1 cellular context compared by ENCODE assay signal in genomic region chr16:57648590-57649442, GRCh38.
TF ChIP-seq lines count a peak whose summit lies in the region.

No MANE protein-coding gene starts in this region.

TF ChIP-seq in HepG2, 621 proteins besides CTCF, POLR2A, EP300 and RAD21 (continued from another document and continues in another):
- TF ChIP-seq ZBTB25 (CRISPR knock-in tag; IDR thresholded peaks at IDR 0.05) (peak; percentile 75; the same call in 1 of the 2 replicates), NFKBIZ (CRISPR knock-in tag; IDR thresholded peaks at IDR 0.05) (peak; percentile 87), DNMT1 (CRISPR knock-in tag; IDR thresholded peaks at IDR 0.05) (0 out of 2 replicates have a peak, but pooled peaks have one; percentile 62), ZNF318 (CRISPR knock-in tag; IDR thresholded peaks at IDR 0.05) (0 out of 2 replicates have a peak, but pooled peaks have one; percentile 86), KLF16 (CRISPR knock-in tag; IDR thresholded peaks at IDR 0.05) (peak in 1 of 2 experiments; percentile 86; a peak in 2 of 4 replicates), ZBTB10 (CRISPR knock-in tag; IDR thresholded peaks at IDR 0.05; ENCODE audit: borderline replicate concordance) (no peak), ZFP91 (CRISPR knock-in tag; IDR thresholded peaks at IDR 0.05; ENCODE audit: borderline replicate concordance) (peak; percentile 87), HOMEZ (CRISPR knock-in tag; IDR thresholded peaks at IDR 0.05; ENCODE audit: low read depth) (peak; percentile 57; the same call in 1 of the 2 replicates), E2F2 (CRISPR knock-in tag; IDR thresholded peaks at IDR 0.05; ENCODE audit: borderline replicate concordance) (peak; percentile 80; the same call in 1 of the 2 replicates), SPEN (CRISPR knock-in tag; IDR thresholded peaks at IDR 0.05; ENCODE audit: low read depth) (peak; percentile 73; the same call in 1 of the 2 replicates), ARID4A (CRISPR knock-in tag; IDR thresholded peaks at IDR 0.05; ENCODE audit: borderline replicate concordance) (peak; percentile 24; the same call in 1 of the 2 replicates), ZMAT3 (CRISPR knock-in tag; conservative IDR thresholded peaks at IDR 0.05) (peak; percentile 60; the same call in 1 of the 2 replicates), ZNF891 (CRISPR knock-in tag; IDR thresholded peaks at IDR 0.05) (peak; percentile 80; the same call in 1 of the 2 replicates), KMT2B (CRISPR knock-in tag; IDR thresholded peaks at IDR 0.05) (peak; percentile 42; the same call in 1 of the 2 replicates), SKIL (CRISPR knock-in tag; IDR thresholded peaks at IDR 0.05; ENCODE audit: borderline replicate concordance) (no peak), EZH2 (conservative IDR thresholded peaks at IDR 0.05; ENCODE audit: low read depth, low read length) (no peak), BRCA1 (CRISPR knock-in tag; IDR thresholded peaks at IDR 0.05) (peak; percentile 63; the same call in 1 of the 2 replicates), ZNF232 (CRISPR knock-in tag; IDR thresholded peaks at IDR 0.05; ENCODE audit: borderline replicate concordance) (peak; percentile 96; the same call in 1 of the 2 replicates), JUND (CRISPR knock-in tag; IDR thresholded peaks at IDR 0.05) (no peak), NFYB (CRISPR knock-in tag; IDR thresholded peaks at IDR 0.05) (peak; percentile 40; the same call in 1 of the 2 replicates), SIN3A (IDR thresholded peaks at IDR 0.05; ENCODE audit: borderline replicate concordance, low read depth, low read length) (no peak), HNF4A (CRISPR knock-in tag; IDR thresholded peaks at IDR 0.05) (peak; percentile 49; the same call in 1 of the 2 replicates), ZNF160 (CRISPR knock-in tag; IDR thresholded peaks at IDR 0.05) (peak; percentile 89; the same call in 1 of the 2 replicates), ARHGAP35 (CRISPR knock-in tag; IDR thresholded peaks at IDR 0.05; ENCODE audit: borderline replicate concordance) (peak; percentile 71; the same call in 1 of the 2 replicates), PAX8 (CRISPR knock-in tag; IDR thresholded peaks at IDR 0.05; ENCODE audit: borderline replicate concordance) (no peak), ZNF12 (CRISPR knock-in tag; IDR thresholded peaks at IDR 0.05) (peak; percentile 49; the same call in 1 of the 2 replicates), MTA3 (CRISPR knock-in tag; IDR thresholded peaks at IDR 0.05) (no peak), YY1 (IDR thresholded peaks at IDR 0.05; ENCODE audit: insufficient read depth, insufficient replicate concordance, low read depth, low read length) (peak; percentile 86), PCBP1 (IDR thresholded peaks at IDR 0.05; ENCODE audit: borderline replicate concordance, low read depth, low read length) (no peak), ZSCAN9 (CRISPR knock-in tag; IDR thresholded peaks at IDR 0.05; ENCODE audit: borderline replicate concordance) (0 out of 2 replicates have a peak, but pooled peaks have one; percentile 70)
